In genomic region chr9:95875305-95876137, GRCh38 we compare ENCODE assay signal across 1 cellular context.
TF ChIP-seq lines count a peak whose summit lies in the region.

Gene ERCC6L2 (plus strand): TSS chr9:95875691. CDS start chr9:95876039, 348 bp downstream.

TF ChIP-seq in HEK293, 187 proteins besides CTCF, POLR2A, EP300 and RAD21 (continued from another document and continues in another):
- peak; percentile 86 for TF ChIP-seq ZNF660 (tag by site-specific recombination; IDR thresholded peaks at IDR 0.05)
- peak; percentile 46 for TF ChIP-seq REST (tag by site-specific recombination; IDR thresholded peaks at IDR 0.05)
- no peak for TF ChIP-seq ZNF48 (tag by site-specific recombination; IDR thresholded peaks at IDR 0.05)
- TF ChIP-seq ZNF843 (tag by site-specific recombination; IDR thresholded peaks at IDR 0.05), result 0 out of 2 replicates have a peak, but pooled peaks have one; percentile 32
- no peak for TF ChIP-seq ZBTB21 (tag by site-specific recombination; IDR thresholded peaks at IDR 0.05)
- peak; percentile 100 for TF ChIP-seq IKZF3 (tag by site-specific recombination; IDR thresholded peaks at IDR 0.05)
- TF ChIP-seq, protein P1, sequence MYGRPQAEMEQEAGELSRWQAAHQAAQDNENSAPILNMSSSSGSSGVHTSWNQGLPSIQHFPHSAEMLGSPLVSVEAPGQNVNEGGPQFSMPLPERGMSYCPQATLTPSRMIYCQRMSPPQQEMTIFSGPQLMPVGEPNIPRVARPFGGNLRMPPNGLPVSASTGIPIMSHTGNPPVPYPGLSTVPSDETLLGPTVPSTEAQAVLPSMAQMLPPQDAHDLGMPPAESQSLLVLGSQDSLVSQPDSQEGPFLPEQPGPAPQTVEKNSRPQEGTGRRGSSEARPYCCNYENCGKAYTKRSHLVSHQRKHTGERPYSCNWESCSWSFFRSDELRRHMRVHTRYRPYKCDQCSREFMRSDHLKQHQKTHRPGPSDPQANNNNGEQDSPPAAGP (tag by site-specific recombination; IDR thresholded peaks at IDR 0.05), result peak; percentile 41; the same call in 1 of the 2 replicates
- TF ChIP-seq ZNF140 (tag by site-specific recombination; IDR thresholded peaks at IDR 0.05), result no peak
- no peak; the same call in 1 of the 2 replicates for TF ChIP-seq EGR2 (tag by site-specific recombination; IDR thresholded peaks at IDR 0.05; ENCODE audit: low read depth)
- peak; percentile 66; the same call in 1 of the 2 replicates for TF ChIP-seq ZNF174 (tag by site-specific recombination; IDR thresholded peaks at IDR 0.05)
- TF ChIP-seq ZFP37 (tag by site-specific recombination; IDR thresholded peaks at IDR 0.05), result peak; percentile 82
- TF ChIP-seq ZNF341 (tag by site-specific recombination; IDR thresholded peaks at IDR 0.05; ENCODE audit: low read depth), result peak; percentile 63
- TF ChIP-seq HIC1 (tag by site-specific recombination; IDR thresholded peaks at IDR 0.05), result no peak
- no peak for TF ChIP-seq ZNF266 (tag by site-specific recombination; IDR thresholded peaks at IDR 0.05; ENCODE audit: low read depth)
- no peak for TF ChIP-seq KLF1 (tag by site-specific recombination; IDR thresholded peaks at IDR 0.05)
- TF ChIP-seq, protein P2, sequence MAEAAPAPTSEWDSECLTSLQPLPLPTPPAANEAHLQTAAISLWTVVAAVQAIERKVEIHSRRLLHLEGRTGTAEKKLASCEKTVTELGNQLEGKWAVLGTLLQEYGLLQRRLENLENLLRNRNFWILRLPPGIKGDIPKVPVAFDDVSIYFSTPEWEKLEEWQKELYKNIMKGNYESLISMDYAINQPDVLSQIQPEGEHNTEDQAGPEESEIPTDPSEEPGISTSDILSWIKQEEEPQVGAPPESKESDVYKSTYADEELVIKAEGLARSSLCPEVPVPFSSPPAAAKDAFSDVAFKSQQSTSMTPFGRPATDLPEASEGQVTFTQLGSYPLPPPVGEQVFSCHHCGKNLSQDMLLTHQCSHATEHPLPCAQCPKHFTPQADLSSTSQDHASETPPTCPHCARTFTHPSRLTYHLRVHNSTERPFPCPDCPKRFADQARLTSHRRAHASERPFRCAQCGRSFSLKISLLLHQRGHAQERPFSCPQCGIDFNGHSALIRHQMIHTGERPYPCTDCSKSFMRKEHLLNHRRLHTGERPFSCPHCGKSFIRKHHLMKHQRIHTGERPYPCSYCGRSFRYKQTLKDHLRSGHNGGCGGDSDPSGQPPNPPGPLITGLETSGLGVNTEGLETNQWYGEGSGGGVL (tag by site-specific recombination; IDR thresholded peaks at IDR 0.05), result no peak
- TF ChIP-seq SP3 (tag by site-specific recombination; IDR thresholded peaks at IDR 0.05), result peak; percentile 76
- TF ChIP-seq ZNF362 (tag by site-specific recombination; IDR thresholded peaks at IDR 0.05), result no peak
- no peak for TF ChIP-seq ZNF521 (tag by site-specific recombination; IDR thresholded peaks at IDR 0.05)
- no peak for TF ChIP-seq ZNF558 (tag by site-specific recombination; IDR thresholded peaks at IDR 0.05)
- TF ChIP-seq MZF1 (tag by site-specific recombination; IDR thresholded peaks at IDR 0.05; ENCODE audit: borderline replicate concordance), result 0 out of 2 replicates have a peak, but pooled peaks have one; percentile 44
- TF ChIP-seq MEIS1 (CRISPR knock-in tag; IDR thresholded peaks at IDR 0.05; ENCODE audit: borderline replicate concordance), result no peak
- TF ChIP-seq ZNF837 (tag by site-specific recombination; IDR thresholded peaks at IDR 0.05), result no peak
- no peak for TF ChIP-seq ZNF670 (tag by site-specific recombination; IDR thresholded peaks at IDR 0.05; ENCODE audit: low read depth)
- peak; percentile 85 for TF ChIP-seq SETDB1 (IDR thresholded peaks at IDR 0.05; ENCODE audit: insufficient read length, low read length)
- no peak for TF ChIP-seq REPIN1 (tag by site-specific recombination; IDR thresholded peaks at IDR 0.05; ENCODE audit: low read depth)
- TF ChIP-seq SP7 (tag by site-specific recombination; IDR thresholded peaks at IDR 0.05), result peak; percentile 84
- TF ChIP-seq ZNF639 (tag by site-specific recombination; IDR thresholded peaks at IDR 0.05), result peak; percentile 84
- no peak for TF ChIP-seq SCRT1 (tag by site-specific recombination; IDR thresholded peaks at IDR 0.05; ENCODE audit: borderline replicate concordance)
- TF ChIP-seq WT1 (tag by site-specific recombination; IDR thresholded peaks at IDR 0.05), result no peak; the same call in 1 of the 2 replicates
- peak; percentile 47; the same call in 1 of the 2 replicates for TF ChIP-seq ZNF548 (tag by site-specific recombination; IDR thresholded peaks at IDR 0.05)
- TF ChIP-seq ZNF433 (tag by site-specific recombination; IDR thresholded peaks at IDR 0.05; ENCODE audit: low read depth), result no peak
- no peak for TF ChIP-seq ZNF416 (tag by site-specific recombination; IDR thresholded peaks at IDR 0.05)
- TF ChIP-seq ZNF280C (tag by site-specific recombination; IDR thresholded peaks at IDR 0.05), result no peak
- no peak for TF ChIP-seq ZNF830 (tag by site-specific recombination; IDR thresholded peaks at IDR 0.05; ENCODE audit: low read depth)
- TF ChIP-seq ZNF10 (tag by site-specific recombination; IDR thresholded peaks at IDR 0.05), result 0 out of 2 replicates have a peak, but pooled peaks have one; percentile 10
- no peak for TF ChIP-seq ZNF701 (tag by site-specific recombination; IDR thresholded peaks at IDR 0.05)
- no peak for TF ChIP-seq ZNF24 (tag by site-specific recombination; IDR thresholded peaks at IDR 0.05)
- no peak for TF ChIP-seq PRDM1 (tag by site-specific recombination; IDR thresholded peaks at IDR 0.05)
- TF ChIP-seq ZBTB7A (tag by site-specific recombination; IDR thresholded peaks at IDR 0.05; ENCODE audit: low read depth), result no peak; the same call in 1 of the 2 replicates
- TF ChIP-seq, protein P3, sequence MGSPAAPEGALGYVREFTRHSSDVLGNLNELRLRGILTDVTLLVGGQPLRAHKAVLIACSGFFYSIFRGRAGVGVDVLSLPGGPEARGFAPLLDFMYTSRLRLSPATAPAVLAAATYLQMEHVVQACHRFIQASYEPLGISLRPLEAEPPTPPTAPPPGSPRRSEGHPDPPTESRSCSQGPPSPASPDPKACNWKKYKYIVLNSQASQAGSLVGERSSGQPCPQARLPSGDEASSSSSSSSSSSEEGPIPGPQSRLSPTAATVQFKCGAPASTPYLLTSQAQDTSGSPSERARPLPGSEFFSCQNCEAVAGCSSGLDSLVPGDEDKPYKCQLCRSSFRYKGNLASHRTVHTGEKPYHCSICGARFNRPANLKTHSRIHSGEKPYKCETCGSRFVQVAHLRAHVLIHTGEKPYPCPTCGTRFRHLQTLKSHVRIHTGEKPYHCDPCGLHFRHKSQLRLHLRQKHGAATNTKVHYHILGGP (tag by site-specific recombination; IDR thresholded peaks at IDR 0.05), result no peak
- no peak for TF ChIP-seq ZNF623 (tag by site-specific recombination; IDR thresholded peaks at IDR 0.05)
- TF ChIP-seq KLF16 (tag by site-specific recombination; IDR thresholded peaks at IDR 0.05), result peak; percentile 79
- TF ChIP-seq, protein P4, sequence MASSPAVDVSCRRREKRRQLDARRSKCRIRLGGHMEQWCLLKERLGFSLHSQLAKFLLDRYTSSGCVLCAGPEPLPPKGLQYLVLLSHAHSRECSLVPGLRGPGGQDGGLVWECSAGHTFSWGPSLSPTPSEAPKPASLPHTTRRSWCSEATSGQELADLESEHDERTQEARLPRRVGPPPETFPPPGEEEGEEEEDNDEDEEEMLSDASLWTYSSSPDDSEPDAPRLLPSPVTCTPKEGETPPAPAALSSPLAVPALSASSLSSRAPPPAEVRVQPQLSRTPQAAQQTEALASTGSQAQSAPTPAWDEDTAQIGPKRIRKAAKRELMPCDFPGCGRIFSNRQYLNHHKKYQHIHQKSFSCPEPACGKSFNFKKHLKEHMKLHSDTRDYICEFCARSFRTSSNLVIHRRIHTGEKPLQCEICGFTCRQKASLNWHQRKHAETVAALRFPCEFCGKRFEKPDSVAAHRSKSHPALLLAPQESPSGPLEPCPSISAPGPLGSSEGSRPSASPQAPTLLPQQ (tag by site-specific recombination; IDR thresholded peaks at IDR 0.05), result peak; percentile 65
- TF ChIP-seq YY2 (tag by site-specific recombination; IDR thresholded peaks at IDR 0.05), result peak; percentile 89
- peak; percentile 47 for TF ChIP-seq ZBTB26 (tag by site-specific recombination; optimal IDR thresholded peaks at IDR 0.05)
